Comparison of ENCODE assay signal across 8 cellular contexts in the genomic region with DNA sequence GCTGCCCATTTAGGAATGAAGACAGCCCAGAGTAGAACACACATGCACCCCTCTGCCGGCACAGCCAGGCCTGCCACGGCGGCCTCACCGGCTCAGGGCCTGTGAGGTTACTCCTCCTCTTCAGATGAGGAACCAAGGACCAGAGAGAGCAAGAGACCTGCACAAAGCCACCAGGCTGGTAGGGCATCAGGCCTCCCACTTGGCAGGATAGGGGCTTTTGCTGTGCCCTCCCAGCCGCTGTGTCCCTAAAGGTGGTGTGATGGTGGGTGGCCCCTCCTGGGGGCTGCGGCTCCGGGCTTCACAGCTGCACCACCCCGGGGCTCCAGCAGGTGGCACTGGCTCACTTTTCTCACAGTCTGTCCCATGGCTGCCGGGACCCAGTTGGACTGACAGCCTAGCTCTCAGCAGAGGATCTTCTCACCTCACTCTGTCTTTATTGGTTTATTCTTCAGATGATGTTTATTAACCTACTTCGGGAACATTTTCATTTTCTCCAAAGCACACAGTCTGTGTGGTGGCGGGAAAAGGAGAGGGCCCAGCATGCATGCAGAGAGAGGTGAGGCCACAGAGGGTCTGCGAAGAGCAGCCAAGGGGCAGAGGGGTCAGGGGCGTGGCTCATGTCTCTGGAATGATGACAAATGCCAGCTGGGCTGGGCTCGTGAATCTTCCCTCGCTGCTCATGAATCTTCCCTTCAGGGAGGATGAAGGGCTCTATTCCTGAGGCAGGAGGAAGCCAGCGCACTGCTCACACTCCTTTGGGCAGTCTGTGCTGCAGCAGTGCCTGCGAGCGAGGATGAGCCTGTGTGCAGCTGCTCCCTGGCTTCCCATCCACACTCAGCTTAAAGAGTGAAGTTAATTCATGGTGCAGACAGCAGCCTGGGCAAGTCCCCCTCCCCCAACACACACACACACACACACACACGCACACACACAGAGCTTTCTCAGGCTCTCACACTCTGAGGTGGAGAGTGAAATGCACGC.
A peak's percentile ranks its signal among the peaks of the same experiment; 100 is the strongest.
DNase-seq lines count a peak whose midpoint lies in the region; ATAC-seq and TF ChIP-seq lines count a peak whose summit lies in the region.

No MANE protein-coding gene starts in this region.

- TF ChIP-seq CTCF in A673 (conservative IDR thresholded peaks at IDR 0.05; ENCODE audit: low read depth, low read length), result peak; percentile 97
- TF ChIP-seq CTCF in GM13977 (IDR thresholded peaks at IDR 0.05; ENCODE audit: extremely low read depth, insufficient read depth, missing control alignments), result peak; percentile 96
- peak; percentile 94 for TF ChIP-seq CTCF in lower lobe of right lung (IDR thresholded peaks at IDR 0.05)

- intact Hi-C loops in A673 (cut with micrococcal nuclease; ENCODE audit: unreplicated experiment), result loop anchor here (10.0 kb wide), 2 partner anchors 575 to 805 kb away; no protein-coding TSS in a partner anchor
- intact Hi-C loops in lower lobe of right lung (cut with DNase I), result loop anchor here (10.0 kb wide), 1 partner anchor 575 kb away; no protein-coding TSS in a partner anchor

- no TSS peak for BruUV-seq in A673 (replicated peaks; lab: Mats Ljungman, UMichigan)

- H3K27ac ChIP-seq in A673 (ENCODE audit: low read depth, low read length, poor library complexity, severe bottlenecking) (no peak overlapping the region), lower lobe of right lung (peak overlapping the region; percentile 36)

- H3K36me3 Mint-ChIP-seq in activated CD4-positive, alpha-beta T cell treated with anti-CD3 and anti-CD28 coated beads, Interleukin-2, amount 10 ng/mL, durations not matched to agents 7 days and 5 days (ENCODE audit: low read depth), result no peaks in the 10 kb centered on the region

- POLR2A ChIA-PET in A673 (lab: Charles Lee; ENCODE audit: low non-redundant PET), result interaction anchor here (0.5 kb wide), 1 partner anchor 1020 kb away, joined by 5 read pairs; no protein-coding TSS in a partner anchor
- POLR2A ChIA-PET in activated CD4-positive, alpha-beta T cell treated with anti-CD3 and anti-CD28 coated beads, Interleukin-2, amount 10 ng/mL, durations not matched to agents 7 days and 5 days (lab: Charles Lee), result no interaction called here

- CTCF ChIA-PET in A673 (lab: Charles Lee), result interaction anchor here (0.5 to 1.1 kb wide), 7 partner anchors 14 to 1225 kb away, joined by 3 to 5 read pairs (median 3); no protein-coding TSS in a partner anchor
- CTCF ChIA-PET in activated CD4-positive, alpha-beta T cell treated with anti-CD3 and anti-CD28 coated beads, Interleukin-2, amount 10 ng/mL, durations not matched to agents 7 days and 5 days (lab: Charles Lee), result interaction anchor here (0.6 to 1.1 kb wide), 4 partner anchors 10 to 575 kb away, joined by 3 to 4 read pairs (median 4); no protein-coding TSS in a partner anchor

- no peaks in the 10 kb centered on the region for H3K36me3 ChIP-seq in A673 (ENCODE audit: insufficient read depth, low read length, poor library complexity, severe bottlenecking)
- H3K36me3 ChIP-seq in lower lobe of right lung, result peaks cover 8% of the 10 kb centered on the region

- H3K9me3 ChIP-seq in A673 (ENCODE audit: low read depth, low read length, poor library complexity, severe bottlenecking) (no peaks in the 10 kb centered on the region), lower lobe of right lung (no peaks in the 10 kb centered on the region)

- H3K4me1 ChIP-seq in A673 (ENCODE audit: insufficient read depth, low read length, poor library complexity, severe bottlenecking), result no peaks in the 10 kb centered on the region
- H3K4me1 ChIP-seq in lower lobe of right lung, result peaks cover 30% of the 10 kb centered on the region

- in situ Hi-C loops in GM13977 (cut with MboI; ENCODE audit: low pct_unique_long_range_greater_than_20kb, low sequenced_read_pairs, unreplicated experiment), result no loop called here

- H3K4me3 Mint-ChIP-seq in activated CD4-positive, alpha-beta T cell treated with anti-CD3 and anti-CD28 coated beads, Interleukin-2, amount 10 ng/mL, durations not matched to agents 7 days and 5 days, result no peak overlapping the region

- peak; percentile 84 to 85 for ATAC-seq in lower lobe of right lung
- no peak for ATAC-seq in HG03521 (IDR thresholded peaks at IDR 0.05; ENCODE audit: unreplicated experiment)

- no peaks in the 10 kb centered on the region for H3K27me3 Mint-ChIP-seq in activated CD4-positive, alpha-beta T cell treated with anti-CD3 and anti-CD28 coated beads, Interleukin-2, amount 10 ng/mL, durations not matched to agents 7 days and 5 days

- no peaks in the 10 kb centered on the region for H3K9me3 Mint-ChIP-seq in activated CD4-positive, alpha-beta T cell treated with anti-CD3 and anti-CD28 coated beads, Interleukin-2, amount 10 ng/mL, durations not matched to agents 7 days and 5 days

- peaks cover 3% of the 10 kb centered on the region for H3K4me1 Mint-ChIP-seq in activated CD4-positive, alpha-beta T cell treated with anti-CD3 and anti-CD28 coated beads, Interleukin-2, amount 10 ng/mL, durations not matched to agents 7 days and 5 days

- no peak overlapping the region for H3K4me3 ChIP-seq in A673 (ENCODE audit: low read depth, low read length, poor library complexity, severe bottlenecking)
- H3K4me3 ChIP-seq in lower lobe of right lung, result no peak overlapping the region

- H3K27me3 ChIP-seq in A673 (replicated peaks; ENCODE audit: insufficient read depth, low read depth, low read length, poor library complexity), result no peaks in the 10 kb centered on the region
- no peaks in the 10 kb centered on the region for H3K27me3 ChIP-seq in lower lobe of right lung (ENCODE audit: low read depth)

- DNase-seq in A673 (ENCODE audit: low spot score) (peak; percentile 77), GM13977 (ENCODE audit: low spot score) (peak; percentile 86), NCI-H2171 treated with DMSO at 0.1 percent for 48 hours (lab: John Stamatoyannopoulos, UW) (peak; percentile 90), dedifferentiated amniotic fluid mesenchymal stem cell (ENCODE audit: extremely low spot score) (peak; percentile 52), lower lobe of right lung (peak; percentile 73)
- peak; percentile 69 for DNase-seq in activated CD4-positive, alpha-beta T cell treated with anti-CD3 and anti-CD28 coated beads, Interleukin-2, amount 10 ng/mL, durations not matched to agents 7 days and 5 days
- DNase-seq in stimulated activated CD4-positive, alpha-beta T cell treated with anti-CD3 and anti-CD28 coated beads, Interleukin-4, amount 100 ng/mL, for 48 hours (ENCODE audit: low read depth in 2 of 2), result peak; percentile 50 to 67

- no peak overlapping the region for H3K27ac Mint-ChIP-seq in activated CD4-positive, alpha-beta T cell treated with anti-CD3 and anti-CD28 coated beads, Interleukin-2, amount 10 ng/mL, durations not matched to agents 7 days and 5 days
